Comparison of ENCODE assay signal across 16 cellular contexts in genomic region chr5:34866989-34867471, GRCh38. TPM values are rescaled to one million over a fixed set of nuclear protein-coding genes. Genes with fewer than 3 reads are reported as not detected.
DNase-seq lines count a peak whose midpoint lies in the region; ATAC-seq and TF ChIP-seq lines count a peak whose summit lies in the region.
"Had no signal": no experiment of that assay in that cellular context is flagged by ENCODE, and none has a peak within 500 bp of the region (broad histone marks: within the 10 kb centered on the region; RNA-seq: fewer than 3 reads in every experiment).

No MANE protein-coding gene starts in this region.

- H3K27me3 Mint-ChIP-seq in WTC11 (ENCODE audit: low read depth), result no peaks in the 10 kb centered on the region; the same call in 1 of the 2 replicates

- no peaks in the 10 kb centered on the region for H3K9me3 Mint-ChIP-seq in WTC11

- no peaks in the 10 kb centered on the region for H3K9me3 ChIP-seq in testis

- peaks cover 16% of the 10 kb centered on the region for H3K4me1 ChIP-seq in testis

- intact Hi-C loops in testis (cut with DNase I; ENCODE audit: low total_unique reads), result no loop called here

- no peaks in the 10 kb centered on the region; the same call in 1 of the 2 replicates for H3K36me3 Mint-ChIP-seq in WTC11

- H3K4me3 Mint-ChIP-seq in WTC11, result no peak overlapping the region
- H3K4me3 Mint-ChIP-seq: B cell had no signal

- ATAC-seq in WTC11, result peak; percentile 11; the same call in 1 of the 2 replicates
- ATAC-seq in left lobe of liver, result peak; percentile 52

- peak; percentile 17 for DNase-seq in HuH-7 (ENCODE audit: low spot score)
- DNase-seq in WTC11 (ENCODE audit: low spot score), result no peak
- no peak for DNase-seq in left lobe of liver (ENCODE audit: low spot score)
- DNase-seq in testis, result peak; percentile 73
- no peak for DNase-seq in GF-D8 (lab: John Stamatoyannopoulos, UW)
- DNase-seq in RKO (ENCODE audit: low spot score), result no peak
- no peak for DNase-seq in activated CD4-positive, CD25-positive, alpha-beta regulatory T cell (lab: John Stamatoyannopoulos, UW)
- DNase-seq in NCI-H748 treated with DMSO at 0.1 percent for 48 hours (lab: John Stamatoyannopoulos, UW), result no peak
- DNase-seq: effector memory CD4-positive, alpha-beta T cell; left cardiac atrium; NCI-H1092 treated with DMSO at 0.1 percent for 48 hours; stimulated activated CD4-positive, alpha-beta T cell treated with anti-CD3 and anti-CD28 coated beads, Interleukin-4, amount 100 ng/mL, for 24 hours; SW 1271 had no signal

- no peak for TF ChIP-seq POLR2A in testis (IDR thresholded peaks at IDR 0.05)

- WGBS in testis, 2 donors, result 36 to 52% methylated on average over 3 of the region's 3 CpGs

- peak overlapping the region; percentile 13 to 74 for H3K27ac ChIP-seq in testis

- peak overlapping the region; percentile 40 for H3K27ac Mint-ChIP-seq in WTC11
- H3K27ac Mint-ChIP-seq: B cell had no signal

- no peaks in the 10 kb centered on the region for H3K36me3 ChIP-seq in testis (ENCODE audit: low read depth, missing control alignments)

- POLR2A ChIA-PET in WTC11 (lab: Charles Lee), result no interaction called here

- TF ChIP-seq CTCF in WTC11 (IDR thresholded peaks at IDR 0.05) (no peak), testis (IDR thresholded peaks at IDR 0.05) (no peak)

- no peaks in the 10 kb centered on the region for H3K27me3 ChIP-seq in testis

- peaks cover 57% of the 10 kb centered on the region for H3K4me1 Mint-ChIP-seq in WTC11
- H3K4me1 Mint-ChIP-seq: B cell had no signal

- peak overlapping the region in 1 of 2 donors; percentile 45 for H3K4me3 ChIP-seq in testis
- H3K4me3 ChIP-seq: skin epidermis had no signal

- CTCF ChIA-PET in WTC11 (lab: Charles Lee), result no interaction called here

TF ChIP-seq in WTC11, 78 proteins besides CTCF, POLR2A, EP300 and RAD21:
- TF ChIP-seq ZNF532 (CRISPR knock-in tag; IDR thresholded peaks at IDR 0.05; ENCODE audit: borderline replicate concordance) (no peak), TEAD1 (CRISPR knock-in tag; IDR thresholded peaks at IDR 0.05) (no peak), KAT7 (CRISPR knock-in tag; IDR thresholded peaks at IDR 0.05; ENCODE audit: borderline replicate concordance) (no peak), NFATC4 (CRISPR knock-in tag; IDR thresholded peaks at IDR 0.05) (no peak), RELA (CRISPR knock-in tag; IDR thresholded peaks at IDR 0.05; ENCODE audit: borderline replicate concordance) (no peak), HMGXB4 (CRISPR knock-in tag; IDR thresholded peaks at IDR 0.05) (no peak), TP53 (CRISPR knock-in tag; IDR thresholded peaks at IDR 0.05) (no peak), CBFB (CRISPR knock-in tag; IDR thresholded peaks at IDR 0.05; ENCODE audit: low read depth) (no peak), ZNF671 (CRISPR knock-in tag; IDR thresholded peaks at IDR 0.05) (no peak), ZBTB43 (CRISPR knock-in tag; IDR thresholded peaks at IDR 0.05) (no peak)
TF ChIP-seq in WTC11: peak in this region for 0.

RNA-seq across cellular contexts. Expression of gene TTC23L, which starts 28.1 kb away (rescaled TPM):
- total RNA-seq in WTC11 (2021), result 1.6 to 2.4 TPM (median 1.9 TPM) in 3 replicates
- not detected for total RNA-seq in left lobe of liver
- total RNA-seq in testis, result 10 to 100 TPM; 16.9 to 28.2 TPM
- polyA plus RNA-seq in testis (ENCODE audit: insufficient read depth, low read depth, low replicate concordance), result 60.6 TPM
- total RNA-seq: left cardiac atrium, osteoblast had no signal

RNA-seq across cellular contexts. Expression of gene RAD1, which starts 48.3 kb away (rescaled TPM):
- total RNA-seq in WTC11 (2021), result 28.4 to 33.4 TPM (median 28.5 TPM) in 3 replicates
- 5.7 TPM for total RNA-seq in left lobe of liver
- total RNA-seq in testis, result 10 to 100 TPM; 45.5 to 45.7 TPM
- 41.4 TPM for polyA plus RNA-seq in testis (ENCODE audit: insufficient read depth, low read depth, low replicate concordance)

RNA-seq across cellular contexts. Expression of gene BRIX1, which starts 48.5 kb away (rescaled TPM):
- total RNA-seq in WTC11 (2021), result 48.0 to 57.3 TPM (median 49.4 TPM) in 3 replicates
- total RNA-seq in left lobe of liver, result 4.6 TPM
- total RNA-seq in testis, result 10 to 100 TPM; 23.2 to 25.0 TPM
- polyA plus RNA-seq in testis (ENCODE audit: insufficient read depth, low read depth, low replicate concordance), result 18.4 TPM

Comparison
In these comparisons a context has a peak if more than half of its experiments do, and no peak if none do; other contexts are left out.
1. DNase-seq: peak in HuH-7 (single experiment) and testis (single experiment); none in WTC11 (single experiment), left lobe of liver (single experiment), GF-D8 (single experiment), RKO (single experiment), activated CD4-positive, CD25-positive, alpha-beta regulatory T cell (0 of 4) and NCI-H748 treated with DMSO at 0.1 percent for 48 hours (single experiment).